Comparison of ENCODE assay signal across 1 cellular context in genomic region chr20:64069614-64070243, GRCh38.
TF ChIP-seq lines count a peak whose summit lies in the region.

No MANE protein-coding gene starts in this region.

TF ChIP-seq in HepG2, 621 proteins besides CTCF, POLR2A, EP300 and RAD21 (continued from another document and continues in another):
- TF ChIP-seq, protein P1, sequence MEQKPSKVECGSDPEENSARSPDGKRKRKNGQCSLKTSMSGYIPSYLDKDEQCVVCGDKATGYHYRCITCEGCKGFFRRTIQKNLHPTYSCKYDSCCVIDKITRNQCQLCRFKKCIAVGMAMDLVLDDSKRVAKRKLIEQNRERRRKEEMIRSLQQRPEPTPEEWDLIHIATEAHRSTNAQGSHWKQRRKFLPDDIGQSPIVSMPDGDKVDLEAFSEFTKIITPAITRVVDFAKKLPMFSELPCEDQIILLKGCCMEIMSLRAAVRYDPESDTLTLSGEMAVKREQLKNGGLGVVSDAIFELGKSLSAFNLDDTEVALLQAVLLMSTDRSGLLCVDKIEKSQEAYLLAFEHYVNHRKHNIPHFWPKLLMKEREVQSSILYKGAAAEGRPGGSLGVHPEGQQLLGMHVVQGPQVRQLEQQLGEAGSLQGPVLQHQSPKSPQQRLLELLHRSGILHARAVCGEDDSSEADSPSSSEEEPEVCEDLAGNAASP (CRISPR knock-in tag; IDR thresholded peaks at IDR 0.05; ENCODE audit: borderline replicate concordance) = 0 out of 2 replicates have a peak, but pooled peaks have one; percentile 19
- TF ChIP-seq ZNF335 (CRISPR knock-in tag; IDR thresholded peaks at IDR 0.05) = no peak
- TF ChIP-seq ZNF260 (CRISPR knock-in tag; IDR thresholded peaks at IDR 0.05; ENCODE audit: borderline replicate concordance, low read depth) = peak; percentile 31; the same call in 1 of the 2 replicates
- TF ChIP-seq, protein P2, sequence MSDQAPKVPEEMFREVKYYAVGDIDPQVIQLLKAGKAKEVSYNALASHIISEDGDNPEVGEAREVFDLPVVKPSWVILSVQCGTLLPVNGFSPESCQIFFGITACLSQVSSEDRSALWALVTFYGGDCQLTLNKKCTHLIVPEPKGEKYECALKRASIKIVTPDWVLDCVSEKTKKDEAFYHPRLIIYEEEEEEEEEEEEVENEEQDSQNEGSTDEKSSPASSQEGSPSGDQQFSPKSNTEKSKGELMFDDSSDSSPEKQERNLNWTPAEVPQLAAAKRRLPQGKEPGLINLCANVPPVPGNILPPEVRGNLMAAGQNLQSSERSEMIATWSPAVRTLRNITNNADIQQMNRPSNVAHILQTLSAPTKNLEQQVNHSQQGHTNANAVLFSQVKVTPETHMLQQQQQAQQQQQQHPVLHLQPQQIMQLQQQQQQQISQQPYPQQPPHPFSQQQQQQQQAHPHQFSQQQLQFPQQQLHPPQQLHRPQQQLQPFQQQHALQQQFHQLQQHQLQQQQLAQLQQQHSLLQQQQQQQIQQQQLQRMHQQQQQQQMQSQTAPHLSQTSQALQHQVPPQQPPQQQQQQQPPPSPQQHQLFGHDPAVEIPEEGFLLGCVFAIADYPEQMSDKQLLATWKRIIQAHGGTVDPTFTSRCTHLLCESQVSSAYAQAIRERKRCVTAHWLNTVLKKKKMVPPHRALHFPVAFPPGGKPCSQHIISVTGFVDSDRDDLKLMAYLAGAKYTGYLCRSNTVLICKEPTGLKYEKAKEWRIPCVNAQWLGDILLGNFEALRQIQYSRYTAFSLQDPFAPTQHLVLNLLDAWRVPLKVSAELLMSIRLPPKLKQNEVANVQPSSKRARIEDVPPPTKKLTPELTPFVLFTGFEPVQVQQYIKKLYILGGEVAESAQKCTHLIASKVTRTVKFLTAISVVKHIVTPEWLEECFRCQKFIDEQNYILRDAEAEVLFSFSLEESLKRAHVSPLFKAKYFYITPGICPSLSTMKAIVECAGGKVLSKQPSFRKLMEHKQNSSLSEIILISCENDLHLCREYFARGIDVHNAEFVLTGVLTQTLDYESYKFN (CRISPR knock-in tag; conservative IDR thresholded peaks at IDR 0.05) = no peak
- TF ChIP-seq ZNF101 (CRISPR knock-in tag; IDR thresholded peaks at IDR 0.05; ENCODE audit: borderline replicate concordance, low read depth) = no peak
- no peak for TF ChIP-seq ADNP (CRISPR knock-in tag; IDR thresholded peaks at IDR 0.05)
- TF ChIP-seq PAF1 (CRISPR knock-in tag; IDR thresholded peaks at IDR 0.05) = no peak
- TF ChIP-seq MED8 (CRISPR knock-in tag; IDR thresholded peaks at IDR 0.05; ENCODE audit: insufficient replicate concordance) = no peak
- TF ChIP-seq NR2F1 (CRISPR knock-in tag; IDR thresholded peaks at IDR 0.05) = no peak
- no peak for TF ChIP-seq REPIN1 (CRISPR knock-in tag; IDR thresholded peaks at IDR 0.05; ENCODE audit: borderline replicate concordance, low read depth)
- TF ChIP-seq, protein P3, sequence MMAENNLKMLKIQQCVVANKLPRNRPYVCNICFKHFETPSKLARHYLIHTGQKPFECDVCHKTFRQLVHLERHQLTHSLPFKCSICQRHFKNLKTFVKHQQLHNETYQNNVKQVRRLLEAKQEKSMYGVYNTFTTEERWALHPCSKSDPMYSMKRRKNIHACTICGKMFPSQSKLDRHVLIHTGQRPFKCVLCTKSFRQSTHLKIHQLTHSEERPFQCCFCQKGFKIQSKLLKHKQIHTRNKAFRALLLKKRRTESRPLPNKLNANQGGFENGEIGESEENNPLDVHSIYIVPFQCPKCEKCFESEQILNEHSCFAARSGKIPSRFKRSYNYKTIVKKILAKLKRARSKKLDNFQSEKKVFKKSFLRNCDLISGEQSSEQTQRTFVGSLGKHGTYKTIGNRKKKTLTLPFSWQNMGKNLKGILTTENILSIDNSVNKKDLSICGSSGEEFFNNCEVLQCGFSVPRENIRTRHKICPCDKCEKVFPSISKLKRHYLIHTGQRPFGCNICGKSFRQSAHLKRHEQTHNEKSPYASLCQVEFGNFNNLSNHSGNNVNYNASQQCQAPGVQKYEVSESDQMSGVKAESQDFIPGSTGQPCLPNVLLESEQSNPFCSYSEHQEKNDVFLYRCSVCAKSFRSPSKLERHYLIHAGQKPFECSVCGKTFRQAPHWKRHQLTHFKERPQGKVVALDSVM (CRISPR knock-in tag; IDR thresholded peaks at IDR 0.05) = 0 out of 2 replicates have a peak, but pooled peaks have one; percentile 28
- 0 out of 2 replicates have a peak, but pooled peaks have one; percentile 71 for TF ChIP-seq MTA1 (CRISPR knock-in tag; IDR thresholded peaks at IDR 0.05; ENCODE audit: borderline replicate concordance)
- TF ChIP-seq, protein P4, sequence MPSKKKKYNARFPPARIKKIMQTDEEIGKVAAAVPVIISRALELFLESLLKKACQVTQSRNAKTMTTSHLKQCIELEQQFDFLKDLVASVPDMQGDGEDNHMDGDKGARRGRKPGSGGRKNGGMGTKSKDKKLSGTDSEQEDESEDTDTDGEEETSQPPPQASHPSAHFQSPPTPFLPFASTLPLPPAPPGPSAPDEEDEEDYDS (CRISPR knock-in tag; IDR thresholded peaks at IDR 0.05) = 0 out of 2 replicates have a peak, but pooled peaks have one; percentile 27
- TF ChIP-seq KLF12 (CRISPR knock-in tag; IDR thresholded peaks at IDR 0.05; ENCODE audit: borderline replicate concordance) = no peak
- TF ChIP-seq XBP1 (CRISPR knock-in tag; IDR thresholded peaks at IDR 0.05) = no peak
- peak; percentile 41; the same call in 1 of the 2 replicates for TF ChIP-seq RARA (CRISPR knock-in tag; IDR thresholded peaks at IDR 0.05)
- TF ChIP-seq ATF3 (CRISPR knock-in tag; IDR thresholded peaks at IDR 0.05) = 0 out of 2 replicates have a peak, but pooled peaks have one; percentile 49
- no peak for TF ChIP-seq KLF15 (CRISPR knock-in tag; IDR thresholded peaks at IDR 0.05; ENCODE audit: borderline replicate concordance)
- TF ChIP-seq RFX3 (CRISPR knock-in tag; IDR thresholded peaks at IDR 0.05) = no peak
- no peak for TF ChIP-seq NFIB (CRISPR knock-in tag; IDR thresholded peaks at IDR 0.05; ENCODE audit: borderline replicate concordance)
- no peak for TF ChIP-seq ZNF207 (IDR thresholded peaks at IDR 0.05; ENCODE audit: borderline replicate concordance)
- no peak for TF ChIP-seq ZNF674 (CRISPR knock-in tag; IDR thresholded peaks at IDR 0.05; ENCODE audit: low read depth)
- no peak for TF ChIP-seq JUND (CRISPR knock-in tag; IDR thresholded peaks at IDR 0.05)
- 0 out of 2 replicates have a peak, but pooled peaks have one; percentile 30 for TF ChIP-seq ZNF550 (CRISPR knock-in tag; IDR thresholded peaks at IDR 0.05; ENCODE audit: borderline replicate concordance)
- TF ChIP-seq AHDC1 (CRISPR knock-in tag; IDR thresholded peaks at IDR 0.05; ENCODE audit: borderline replicate concordance) = no peak
- TF ChIP-seq MLX (CRISPR knock-in tag; IDR thresholded peaks at IDR 0.05) = no peak
- TF ChIP-seq, protein P5, sequence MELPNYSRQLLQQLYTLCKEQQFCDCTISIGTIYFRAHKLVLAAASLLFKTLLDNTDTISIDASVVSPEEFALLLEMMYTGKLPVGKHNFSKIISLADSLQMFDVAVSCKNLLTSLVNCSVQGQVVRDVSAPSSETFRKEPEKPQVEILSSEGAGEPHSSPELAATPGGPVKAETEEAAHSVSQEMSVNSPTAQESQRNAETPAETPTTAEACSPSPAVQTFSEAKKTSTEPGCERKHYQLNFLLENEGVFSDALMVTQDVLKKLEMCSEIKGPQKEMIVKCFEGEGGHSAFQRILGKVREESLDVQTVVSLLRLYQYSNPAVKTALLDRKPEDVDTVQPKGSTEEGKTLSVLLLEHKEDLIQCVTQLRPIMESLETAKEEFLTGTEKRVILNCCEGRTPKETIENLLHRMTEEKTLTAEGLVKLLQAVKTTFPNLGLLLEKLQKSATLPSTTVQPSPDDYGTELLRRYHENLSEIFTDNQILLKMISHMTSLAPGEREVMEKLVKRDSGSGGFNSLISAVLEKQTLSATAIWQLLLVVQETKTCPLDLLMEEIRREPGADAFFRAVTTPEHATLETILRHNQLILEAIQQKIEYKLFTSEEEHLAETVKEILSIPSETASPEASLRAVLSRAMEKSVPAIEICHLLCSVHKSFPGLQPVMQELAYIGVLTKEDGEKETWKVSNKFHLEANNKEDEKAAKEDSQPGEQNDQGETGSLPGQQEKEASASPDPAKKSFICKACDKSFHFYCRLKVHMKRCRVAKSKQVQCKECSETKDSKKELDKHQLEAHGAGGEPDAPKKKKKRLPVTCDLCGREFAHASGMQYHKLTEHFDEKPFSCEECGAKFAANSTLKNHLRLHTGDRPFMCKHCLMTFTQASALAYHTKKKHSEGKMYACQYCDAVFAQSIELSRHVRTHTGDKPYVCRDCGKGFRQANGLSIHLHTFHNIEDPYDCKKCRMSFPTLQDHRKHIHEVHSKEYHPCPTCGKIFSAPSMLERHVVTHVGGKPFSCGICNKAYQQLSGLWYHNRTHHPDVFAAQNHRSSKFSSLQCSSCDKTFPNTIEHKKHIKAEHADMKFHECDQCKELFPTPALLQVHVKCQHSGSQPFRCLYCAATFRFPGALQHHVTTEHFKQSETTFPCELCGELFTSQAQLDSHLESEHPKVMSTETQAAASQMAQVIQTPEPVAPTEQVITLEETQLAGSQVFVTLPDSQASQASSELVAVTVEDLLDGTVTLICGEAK (IDR thresholded peaks at IDR 0.05) = no peak
- TF ChIP-seq, protein P5 (CRISPR knock-in tag; IDR thresholded peaks at IDR 0.05) = 0 out of 2 replicates have a peak, but pooled peaks have one; percentile 11
- TF ChIP-seq KDM5A (IDR thresholded peaks at IDR 0.05; ENCODE audit: borderline replicate concordance, low read length) = no peak
- no peak for TF ChIP-seq ZNF326 (CRISPR knock-in tag; IDR thresholded peaks at IDR 0.05; ENCODE audit: borderline replicate concordance)
